In the genomic region with DNA sequence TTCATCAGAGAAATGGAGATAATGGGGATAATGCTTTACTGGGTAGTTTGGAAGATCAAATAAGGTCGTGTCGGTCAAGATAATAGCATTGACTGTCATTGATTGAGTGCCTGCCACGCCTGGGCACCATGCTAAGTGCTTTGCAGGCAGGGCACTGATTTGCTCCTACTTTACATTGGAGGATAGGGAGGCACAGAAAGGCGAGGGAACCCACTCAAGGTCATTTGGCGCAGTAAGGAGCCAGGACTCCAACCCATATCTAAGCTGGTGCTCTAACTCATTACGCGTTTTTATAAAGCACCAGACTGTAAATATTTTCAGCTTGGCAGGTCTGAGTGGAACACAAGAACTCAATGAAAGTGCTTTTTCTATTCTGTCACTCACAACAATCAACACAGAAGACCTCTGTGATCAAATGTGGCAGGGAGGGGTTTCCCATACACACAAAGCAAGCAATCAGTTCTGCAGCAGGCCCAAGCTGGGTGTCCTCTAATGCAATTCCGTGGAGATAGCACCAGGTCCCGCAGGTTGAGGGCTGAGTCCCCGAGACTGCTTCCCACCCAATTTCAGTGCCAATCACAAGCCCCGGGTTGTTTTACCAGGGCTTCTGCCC, we compare ENCODE assay signal across 19 cellular contexts.
DNase-seq lines count a peak whose midpoint lies in the region; ATAC-seq and TF ChIP-seq lines count a peak whose summit lies in the region.
"Had no signal": no experiment of that assay in that cellular context is flagged by ENCODE, and none has a peak within 500 bp of the region (broad histone marks: within the 10 kb centered on the region; RNA-seq: fewer than 3 reads in every experiment).

No MANE protein-coding gene starts in this region.

- no peaks in the 10 kb centered on the region for H3K23me2 ChIP-seq in H9 (ENCODE audit: insufficient read length, low read depth, low read length, poor library complexity, severe bottlenecking)

- H2AFZ ChIP-seq in H9 (ENCODE audit: low read length), result no peak overlapping the region

- H2BK120ac ChIP-seq in H9 (ENCODE audit: low read depth, low read length, poor library complexity, severe bottlenecking), result no peak overlapping the region

- CTCF ChIA-PET in RWPE1 (lab: Yijun Ruan, JAX), result interaction anchor here (0.6 kb wide), 1 partner anchor 24 kb away, joined by 3 read pairs; no protein-coding TSS in a partner anchor

- no peak overlapping the region for H2BK5ac ChIP-seq in H9 (ENCODE audit: insufficient read length, low read length)

- intact Hi-C loops in dorsolateral prefrontal cortex (cut with DNase I), result no loop called here

- H3K27me3 Mint-ChIP-seq in H9 (ENCODE audit: low read depth), result peaks cover 12% of the 10 kb centered on the region

- no peak overlapping the region for H3K4ac ChIP-seq in H9 (ENCODE audit: low read depth, low read length)

- no CpG with 5 or more reads among the region's 11 CpGs for WGBS in H9 (ENCODE audit: extremely low coverage, insufficient read length, low lambda C conversion rate)

- no peaks in the 10 kb centered on the region for H3K79me1 ChIP-seq in H9 (ENCODE audit: insufficient read depth, low read depth, low read length, poor library complexity, severe bottlenecking)

- H3K23ac ChIP-seq in H9 (ENCODE audit: insufficient read length, low read depth, low read length), result no peak overlapping the region

- no peak overlapping the region for H3K9ac ChIP-seq in H9 (ENCODE audit: extremely low read depth, insufficient read length, low read length)

- DNase-seq in NCI-H1417 (lab: John Stamatoyannopoulos, UW) (peak; percentile 15 to 79 (median 65)), NCI-H1417 treated with DMSO at 0.1 percent for 48 hours (lab: John Stamatoyannopoulos, UW) (no peak), H9 (no peak), dorsolateral prefrontal cortex (peak in 3 of 10 donors; percentile 20 to 66 (median 51)), nucleus accumbens (lab: John Stamatoyannopoulos, UW) (peak in 34 of 56 donors; percentile 3 to 60 (median 24)), RWPE1 (ENCODE audit: low spot score) (no peak), omental fat pad (ENCODE audit: low spot score) (no peak), NOMO-1 treated with dmso at 0.1 percent for 144 hours (lab: John Stamatoyannopoulos, UW; ENCODE audit: unreplicated experiment) (no peak)
- DNase-seq: 8988T; CD8-positive, alpha-beta T cell; DND-41; HCEC 1CT; IMR-90; NCI-H1105 treated with DMSO at 0.1 percent for 48 hours; NCI-H2029; NCI-H524; Peyer's patch; SHP77 treated with DMSO at 0.1 percent for 48 hours had no signal

- no peak overlapping the region for H4K91ac ChIP-seq in H9 (ENCODE audit: insufficient read length, low read depth, low read length)

- no peak overlapping the region for H3K18ac ChIP-seq in H9 (ENCODE audit: insufficient read length, low read depth, low read length)

- H3K9me3 ChIP-seq in H9 (ENCODE audit: control insufficient read depth, low read depth, low read length), result no peaks in the 10 kb centered on the region
- H3K9me3 ChIP-seq: Peyer's patch had no signal

- H3K4me2 ChIP-seq in H9 (ENCODE audit: insufficient read depth, insufficient read length, low read length), result no peak overlapping the region

- peaks cover 2 to 8% of the 10 kb centered on the region in 2 experiments; a peak in 3 of 5 replicates for H3K9me3 Mint-ChIP-seq in H9
- H3K9me3 Mint-ChIP-seq: CD8-positive, alpha-beta T cell had no signal

- H4K20me1 ChIP-seq in H9 (ENCODE audit: control insufficient read depth, insufficient read depth, insufficient read length), result no peaks in the 10 kb centered on the region

- ATAC-seq in omental fat pad (ENCODE audit: low FRiP score), result no peak
- ATAC-seq: CD8-positive, alpha-beta T cell; GM12878 had no signal

- H3K4me1 Mint-ChIP-seq in H9, result peaks cover 4 to 6% of the 10 kb centered on the region in 2 experiments; a peak in 2 of 4 replicates

- no peak overlapping the region for H3K4me3 Mint-ChIP-seq in H9
- H3K4me3 Mint-ChIP-seq: CD8-positive, alpha-beta T cell had no signal

- H3K27me3 ChIP-seq in H9 (ENCODE audit: insufficient read depth, low read length) (no peaks in the 10 kb centered on the region), dorsolateral prefrontal cortex (peaks cover 0 to 5% (median 0%) of the 10 kb centered on the region in 45 donors)
- H3K27me3 ChIP-seq: Peyer's patch had no signal

- no peaks in the 10 kb centered on the region for H3K79me2 ChIP-seq in H9 (ENCODE audit: insufficient read depth, low read length)

- no peak overlapping the region for H2AK5ac ChIP-seq in H9 (ENCODE audit: insufficient read length, low read length)

- TF ChIP-seq CTCF in H9 (conservative IDR thresholded peaks at IDR 0.05) (no peak), dorsolateral prefrontal cortex (IDR thresholded peaks at IDR 0.05 in 54 of 56, conservative IDR thresholded peaks at IDR 0.05 in 2 of 56; ENCODE audit: low read depth in 1 of 56, partially characterized antibody in 56 of 56) (no peak), RWPE1 (conservative IDR thresholded peaks at IDR 0.05; ENCODE audit: low read depth) (no peak), omental fat pad (IDR thresholded peaks at IDR 0.05) (no peak)

- POLR2A ChIA-PET in RWPE1 (lab: Yijun Ruan, JAX; ENCODE audit: low non-redundant PET), result no interaction called here

- peak overlapping the region in 2 of 59 donors; percentile 10 to 20 for H3K4me3 ChIP-seq in dorsolateral prefrontal cortex
- H3K4me3 ChIP-seq: GM12878, Peyer's patch had no signal

- no peak overlapping the region for H4K5ac ChIP-seq in H9 (ENCODE audit: insufficient read length, low read depth, low read length)

- no peak overlapping the region for H3K14ac ChIP-seq in H9 (ENCODE audit: insufficient read depth, low read length)

- no peak overlapping the region for H3T11ph ChIP-seq in H9 (ENCODE audit: low read length)

- H2BK12ac ChIP-seq in H9 (ENCODE audit: insufficient read length, low read depth, low read length), result no peak overlapping the region

- H3K36me3 Mint-ChIP-seq in H9 (ENCODE audit: insufficient read depth in 1 of 3, low read depth in 3 of 3), result no peaks in the 10 kb centered on the region
- H3K36me3 Mint-ChIP-seq: CD8-positive, alpha-beta T cell had no signal

- no peaks in the 10 kb centered on the region for H3K4me1 ChIP-seq in H9 (ENCODE audit: insufficient read depth, low read length)
- H3K4me1 ChIP-seq: Peyer's patch had no signal

- no peak overlapping the region for H3K56ac ChIP-seq in H9 (ENCODE audit: insufficient read length, low read depth, low read length)

- no peak overlapping the region for H2BK15ac ChIP-seq in H9 (ENCODE audit: low read depth, low read length)

- H3K27ac ChIP-seq in H9 (ENCODE audit: insufficient read length, low read depth, low read length) (no peak overlapping the region), dorsolateral prefrontal cortex (peak overlapping the region in 48 of 59 donors; percentile 7 to 89 (median 76)), RWPE1 (no peak overlapping the region)
- H3K27ac ChIP-seq: Peyer's patch had no signal

- no peak overlapping the region for H4K8ac ChIP-seq in H9 (replicated peaks; ENCODE audit: insufficient read length, low read depth, low read length)

- peak overlapping the region in 2 of 3 experiments; percentile 68; a peak in 2 of 7 replicates for H3K27ac Mint-ChIP-seq in H9
- H3K27ac Mint-ChIP-seq: CD8-positive, alpha-beta T cell had no signal

- H2BK20ac ChIP-seq in H9 (ENCODE audit: low read depth, low read length, poor library complexity, severe bottlenecking), result no peak overlapping the region

Comparison
In these comparisons a context has a peak if more than half of its experiments do, and no peak if none do; other contexts are left out.
1. DNase-seq: peak in NCI-H1417 (3 of 3) and nucleus accumbens (34 of 56); none in NCI-H1417 treated with DMSO at 0.1 percent for 48 hours (single experiment), H9 (single experiment), RWPE1 (single experiment), omental fat pad (single experiment) and NOMO-1 treated with dmso at 0.1 percent for 144 hours (single experiment).
2. H3K27ac ChIP-seq: peak in dorsolateral prefrontal cortex (48 of 59); none in H9 (single experiment) and RWPE1 (single experiment).